Comparison of ENCODE assay signal across 1 cellular context in genomic region chr6:2102316-2102883, GRCh38.
TF ChIP-seq lines count a peak whose summit lies in the region.

No MANE protein-coding gene starts in this region.

TF ChIP-seq in HepG2, 621 proteins besides CTCF, POLR2A, EP300 and RAD21:
- TF ChIP-seq MYNN (CRISPR knock-in tag; IDR thresholded peaks at IDR 0.05; ENCODE audit: low read depth) (no peak), CEBPB (IDR thresholded peaks at IDR 0.05; ENCODE audit: borderline replicate concordance, low read depth, low read length) (peak; percentile 43; the same call in 1 of the 2 replicates), CEBPG (CRISPR knock-in tag; IDR thresholded peaks at IDR 0.05) (peak; percentile 23; the same call in 1 of the 2 replicates)
